ENCODE assay signal across 8 cellular contexts in genomic region chr11:62394825-62395538, GRCh38. TPM values are rescaled to one million over a fixed set of nuclear protein-coding genes. Genes with fewer than 3 reads are reported as not detected.
DNase-seq lines count a peak whose midpoint lies in the region; ATAC-seq, FAIRE-seq and TF ChIP-seq lines count a peak whose summit lies in the region.

No MANE protein-coding gene starts in this region.

- H3K4me1 ChIP-seq in iPS-20b (ENCODE audit: insufficient read depth, low read length) = peaks cover 3% of the 10 kb centered on the region; the same call in 1 of the 2 replicates

- peak; percentile 66 for TF ChIP-seq CTCF in GM13976 (IDR thresholded peaks at IDR 0.05; ENCODE audit: borderline replicate concordance, control extremely low read depth, extremely low read depth, insufficient read depth, missing control alignments)

- H3K9ac ChIP-seq in iPS-20b (ENCODE audit: low read depth, low read length) = peak overlapping the region; percentile 30; the same call in 1 of the 2 replicates

- peaks cover 5% of the 10 kb centered on the region; the same call in 1 of the 2 replicates for H3K36me3 ChIP-seq in iPS-20b (ENCODE audit: insufficient read depth, low read depth, low read length)

- H3K27me3 ChIP-seq in iPS-20b (ENCODE audit: insufficient read depth, low read length) = no peaks in the 10 kb centered on the region

- in situ Hi-C loops in GM13976 (cut with MboI; ENCODE audit: low sequenced_read_pairs, unreplicated experiment) = loop anchor here (25.0 kb wide), 1 partner anchor 467 kb away; no protein-coding TSS in a partner anchor

- H3K9me3 ChIP-seq in iPS-20b (ENCODE audit: insufficient read depth, low read depth, low read length) = no peaks in the 10 kb centered on the region

- ATAC-seq in sciatic nerve (peak; percentile 84), HG03025 (IDR thresholded peaks at IDR 0.05; ENCODE audit: low FRiP score, unreplicated experiment) (no peak)

- peak overlapping the region; percentile 52; the same call in 1 of the 2 replicates for H3K4me3 ChIP-seq in iPS-20b (ENCODE audit: low read length)

- intact Hi-C loops in sciatic nerve (cut with DNase I) = loop anchor here (10.0 kb wide), 1 partner anchor 150 kb away; the partner anchor contains the start of gene AHNAK

- FAIRE-seq in A204.1 (lab: Jason Lieb, UNC) = peak; percentile 94

- DNase-seq in GM13976 (ENCODE audit: low spot score) (peak; percentile 84), NCI-H2081 treated with DMSO at 0.1 percent for 48 hours (lab: John Stamatoyannopoulos, UW) (peak; percentile 77), T1000 (lab: John Stamatoyannopoulos, UW) (peak; percentile 71), sciatic nerve (ENCODE audit: low spot score) (peak; percentile 89)
- peak; percentile 54 for DNase-seq in central memory CD4-positive, alpha-beta T cell

- H3K27ac ChIP-seq in iPS-20b (ENCODE audit: low read length) = no peak overlapping the region

RNA-seq across cellular contexts. Expression of gene SCGB1A1, which starts 23.9 kb away (rescaled TPM):
- 3.5 TPM for total RNA-seq in sciatic nerve

RNA-seq across cellular contexts. Expression of gene ASRGL1, which starts 57.7 kb away (rescaled TPM):
- 17.0 TPM for total RNA-seq in sciatic nerve
